1 cellular context compared by ENCODE assay signal in genomic region chr17:75036643-75037268, GRCh38.
TF ChIP-seq lines count a peak whose summit lies in the region.

No MANE protein-coding gene starts in this region.

TF ChIP-seq in K562, 482 proteins besides CTCF, POLR2A, EP300 and RAD21 (continues in another document):
- TF ChIP-seq CREB5 (CRISPR knock-in tag; IDR thresholded peaks at IDR 0.05) = no peak
- TF ChIP-seq ZNF12 (CRISPR knock-in tag; IDR thresholded peaks at IDR 0.05) = 0 out of 2 replicates have a peak, but pooled peaks have one; percentile 62
- 0 out of 4 replicates have a peak, but pooled peaks of 1 of the 2 experiments have one; percentile 27 for TF ChIP-seq UBTF (IDR thresholded peaks at IDR 0.05; ENCODE audit: borderline replicate concordance in 1 of 2, low read depth in 2 of 2, low read length in 2 of 2)
- TF ChIP-seq MLLT1 (IDR thresholded peaks at IDR 0.05) = 0 out of 4 replicates have a peak, but pooled peaks of 1 of the 2 experiments have one; percentile 14
- TF ChIP-seq MAFK (IDR thresholded peaks at IDR 0.05; ENCODE audit: low read length) = peak; percentile 41; the same call in 1 of the 2 replicates
- peak; percentile 20; the same call in 1 of the 2 replicates for TF ChIP-seq ZFX (CRISPR knock-in tag; IDR thresholded peaks at IDR 0.05)
- TF ChIP-seq E2F4 (CRISPR knock-in tag; IDR thresholded peaks at IDR 0.05; ENCODE audit: low read depth) = no peak
- no peak for TF ChIP-seq FOXP1 (CRISPR knock-in tag; IDR thresholded peaks at IDR 0.05)
- TF ChIP-seq ZNF316 (IDR thresholded peaks at IDR 0.05) = peak; percentile 56
- TF ChIP-seq ZHX1 (conservative IDR thresholded peaks at IDR 0.05; ENCODE audit: low read length) = no peak
- TF ChIP-seq PRDM10 (IDR thresholded peaks at IDR 0.05; ENCODE audit: partially characterized antibody) = no peak
- TF ChIP-seq CREM (IDR thresholded peaks at IDR 0.05; ENCODE audit: low read depth) = peak; percentile 38; the same call in 1 of the 2 replicates
- TF ChIP-seq ATF1 (CRISPR knock-in tag; IDR thresholded peaks at IDR 0.05) = no peak
- 0 out of 2 replicates have a peak, but pooled peaks have one; percentile 21 for TF ChIP-seq ATF1 (tag; IDR thresholded peaks at IDR 0.05)
- TF ChIP-seq NFIC (IDR thresholded peaks at IDR 0.05) = peak; percentile 94
- 0 out of 2 replicates have a peak, but pooled peaks have one; percentile 59 for TF ChIP-seq ZBTB33 (CRISPR knock-in tag; IDR thresholded peaks at IDR 0.05)
- no peak for TF ChIP-seq RFX5 (IDR thresholded peaks at IDR 0.05; ENCODE audit: low read depth, low read length)
- TF ChIP-seq FOXA3 (CRISPR knock-in tag; conservative IDR thresholded peaks at IDR 0.05 in 1 of 2, IDR thresholded peaks at IDR 0.05 in 1 of 2) = peak; percentile 86 to 94
- TF ChIP-seq VEZF1 (CRISPR knock-in tag; IDR thresholded peaks at IDR 0.05) = peak; percentile 52
- peak; percentile 41 to 74; a peak in 2 of 4 replicates for TF ChIP-seq RCOR1 (IDR thresholded peaks at IDR 0.05; ENCODE audit: borderline replicate concordance in 1 of 2, low read depth in 2 of 2, low read length in 2 of 2)
- no peak for TF ChIP-seq ZNF232 (CRISPR knock-in tag; IDR thresholded peaks at IDR 0.05)
- 0 out of 2 replicates have a peak, but pooled peaks have one; percentile 11 for TF ChIP-seq EP400 (IDR thresholded peaks at IDR 0.05)
- TF ChIP-seq MTA3 (IDR thresholded peaks at IDR 0.05; ENCODE audit: borderline replicate concordance) = peak; percentile 58; the same call in 1 of the 2 replicates
- no peak for TF ChIP-seq HMBOX1 (IDR thresholded peaks at IDR 0.05)
- 0 out of 2 replicates have a peak, but pooled peaks have one; percentile 63 for TF ChIP-seq TCF7 (IDR thresholded peaks at IDR 0.05; ENCODE audit: borderline replicate concordance)
- TF ChIP-seq TAF1 (IDR thresholded peaks at IDR 0.05; ENCODE audit: control insufficient read depth, extremely low read depth, insufficient read depth, low read length, severe bottlenecking) = peak; percentile 11
- TF ChIP-seq ZKSCAN1 (IDR thresholded peaks at IDR 0.05; ENCODE audit: low read depth, low read length) = 0 out of 2 replicates have a peak, but pooled peaks have one; percentile 14
- TF ChIP-seq TGIF2 (CRISPR knock-in tag; IDR thresholded peaks at IDR 0.05) = no peak
- TF ChIP-seq RNF2 (IDR thresholded peaks at IDR 0.05) = no peak
- TF ChIP-seq NFYB (IDR thresholded peaks at IDR 0.05; ENCODE audit: extremely low read depth, insufficient read length) = peak; percentile 31
- TF ChIP-seq MAFF (IDR thresholded peaks at IDR 0.05; ENCODE audit: low read length) = 0 out of 2 replicates have a peak, but pooled peaks have one; percentile 14
- TF ChIP-seq XRCC3 (IDR thresholded peaks at IDR 0.05) = no peak
- TF ChIP-seq KDM4B (IDR thresholded peaks at IDR 0.05; ENCODE audit: borderline replicate concordance in 2 of 2, low read depth in 1 of 2) = no peak
- TF ChIP-seq ZNF263 (CRISPR knock-in tag; IDR thresholded peaks at IDR 0.05; ENCODE audit: borderline replicate concordance) = no peak
- TF ChIP-seq POLR2AphosphoS5 (IDR thresholded peaks at IDR 0.05; ENCODE audit: control insufficient read depth, insufficient read depth, low read depth, low read length) = no peak
- TF ChIP-seq STAT6 (CRISPR knock-in tag; IDR thresholded peaks at IDR 0.05) = no peak
- TF ChIP-seq TBP (optimal IDR thresholded peaks at IDR 0.05; ENCODE audit: low read depth, low read length) = peak; percentile 43
- peak in 1 of 2 experiments; percentile 70; a peak in 2 of 4 replicates for TF ChIP-seq FOXK2 (conservative IDR thresholded peaks at IDR 0.05 in 1 of 2, IDR thresholded peaks at IDR 0.05 in 1 of 2; ENCODE audit: low read depth in 2 of 2)
